Comparison of ENCODE assay signal across 8 cellular contexts in the genomic region with DNA sequence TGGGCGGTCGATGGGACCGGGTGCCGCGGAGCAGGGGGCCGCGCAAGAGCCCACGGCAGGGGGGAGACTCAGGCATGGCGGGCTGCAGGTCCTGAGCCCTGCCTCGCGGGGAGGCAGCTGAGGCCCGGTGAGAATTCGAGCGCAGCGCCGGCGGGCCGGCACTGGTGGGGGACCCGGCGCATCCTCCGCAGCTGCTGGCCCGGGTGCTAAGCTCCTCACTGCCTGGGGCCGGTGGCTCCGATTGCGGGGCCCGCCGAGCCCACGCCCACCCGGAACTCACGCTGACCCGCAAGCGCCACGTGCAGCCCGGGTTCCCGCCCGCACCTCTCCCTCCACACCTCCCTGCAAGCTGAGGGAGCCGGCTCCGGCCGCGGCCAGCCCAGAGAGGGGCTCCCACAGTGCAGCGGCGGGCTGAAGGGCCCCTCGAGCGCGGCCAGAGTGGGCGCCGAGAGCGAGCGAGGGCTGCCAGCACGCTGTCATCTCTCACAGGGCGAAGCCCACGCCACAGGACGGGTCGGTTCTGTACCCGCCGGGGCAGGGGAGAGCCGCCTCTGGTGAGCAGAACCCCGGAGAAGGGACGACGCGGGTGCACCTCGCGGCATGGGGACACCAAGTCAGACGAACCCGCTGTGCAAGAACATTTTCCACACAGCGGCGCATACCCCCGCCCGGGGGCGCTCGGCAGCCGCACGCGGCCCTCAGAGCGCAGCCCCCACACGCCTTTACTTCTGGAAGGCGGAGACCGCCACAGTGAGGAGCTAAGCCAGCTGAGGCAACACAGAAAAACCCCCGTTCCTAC. TPM values are rescaled to one million over a fixed set of nuclear protein-coding genes. Genes with fewer than 3 reads are reported as not detected.
DNase-seq lines count a peak whose midpoint lies in the region; ATAC-seq and TF ChIP-seq lines count a peak whose summit lies in the region.

No MANE protein-coding gene starts in this region.

- H3K27ac ChIP-seq in BLaER1 treated with 17β-estradiol and CSF1 and Interleukin-3, amounts not matched to agents 10 nM and 100 nM, result peak overlapping the region; percentile 62 to 97 (median 93); a peak in 21 of 22 replicates
- peak overlapping the region; percentile 64; the same call in 1 of the 2 replicates for H3K27ac ChIP-seq in MM.1S (ENCODE audit: low read length)

- H3K4me1 ChIP-seq in BLaER1 treated with 17β-estradiol and CSF1 and Interleukin-3, amounts not matched to agents 10 nM and 100 nM, result peaks cover 42 to 64% (median 61%) of the 10 kb centered on the region in 10 experiments
- H3K4me1 ChIP-seq in MM.1S (ENCODE audit: low read length), result no peaks in the 10 kb centered on the region

- H3K36me3 Mint-ChIP-seq in central memory CD8-positive, alpha-beta T cell (ENCODE audit: insufficient read depth), result peaks cover 16% of the 10 kb centered on the region
- no peaks in the 10 kb centered on the region for H3K36me3 Mint-ChIP-seq in natural killer cell

- H3K9me3 ChIP-seq in BLaER1 treated with 17β-estradiol and CSF1 and Interleukin-3, amounts not matched to agents 10 nM and 100 nM (replicated peaks in 1 of 11), result peaks cover 0 to 26% (median 23%) of the 10 kb centered on the region in 11 experiments; a peak in 16 of 22 replicates
- H3K9me3 ChIP-seq in MM.1S (replicated peaks; ENCODE audit: insufficient read depth, low read length), result no peaks in the 10 kb centered on the region

- peak overlapping the region; percentile 76 to 95 (median 92) for H3K4me2 ChIP-seq in BLaER1 treated with 17β-estradiol and CSF1 and Interleukin-3, amounts not matched to agents 10 nM and 100 nM
- peak overlapping the region; percentile 66; the same call in 1 of the 2 replicates for H3K4me2 ChIP-seq in MM.1S (ENCODE audit: low read depth, low read length)

- peak overlapping the region; percentile 73 to 99 (median 97) for H3K9ac ChIP-seq in BLaER1 treated with 17β-estradiol and CSF1 and Interleukin-3, amounts not matched to agents 10 nM and 100 nM
- peak overlapping the region; percentile 81 for H3K9ac ChIP-seq in MM.1S (ENCODE audit: low read length)

- H3K79me2 ChIP-seq in MM.1S (ENCODE audit: low read length), result peaks cover 29% of the 10 kb centered on the region

- peaks cover 15 to 28% (median 24%) of the 10 kb centered on the region in 11 experiments for H3K36me3 ChIP-seq in BLaER1 treated with 17β-estradiol and CSF1 and Interleukin-3, amounts not matched to agents 10 nM and 100 nM
- H3K36me3 ChIP-seq in MM.1S (replicated peaks; ENCODE audit: insufficient read depth, low read length), result no peaks in the 10 kb centered on the region

- peak overlapping the region; percentile 89 for H3K4me3 Mint-ChIP-seq in central memory CD8-positive, alpha-beta T cell
- peak overlapping the region; percentile 97 for H3K4me3 Mint-ChIP-seq in natural killer cell

- H3K27me3 Mint-ChIP-seq in central memory CD8-positive, alpha-beta T cell, result no peaks in the 10 kb centered on the region
- no peaks in the 10 kb centered on the region for H3K27me3 Mint-ChIP-seq in natural killer cell (ENCODE audit: low read depth in 2 of 2)

- intact Hi-C loops in natural killer cell (cut with micrococcal nuclease), result loop anchor here (2.0 kb wide), 1 partner anchor 43 kb away; a partner anchor contains a TSS

- peak; percentile 20 for TF ChIP-seq CTCF in MM.1S (IDR thresholded peaks at IDR 0.05; ENCODE audit: low read length)
- no peak for TF ChIP-seq CTCF in natural killer cell (IDR thresholded peaks at IDR 0.05)

- H3K27me3 ChIP-seq in BLaER1 treated with 17β-estradiol and CSF1 and Interleukin-3, amounts not matched to agents 10 nM and 100 nM, result no peaks in the 10 kb centered on the region
- no peaks in the 10 kb centered on the region for H3K27me3 ChIP-seq in MM.1S (replicated peaks; ENCODE audit: insufficient read depth, low read length)

- peak overlapping the region; percentile 52 to 100 (median 78) for H3K4me3 ChIP-seq in BLaER1 treated with 17β-estradiol and CSF1 and Interleukin-3, amounts not matched to agents 10 nM and 100 nM
- peak overlapping the region; percentile 67 for H3K4me3 ChIP-seq in MM.1S (ENCODE audit: low read length)

- no peaks in the 10 kb centered on the region for H3F3A ChIP-seq in MM.1S (ENCODE audit: insufficient read depth, low read length)

- H3K9me2 ChIP-seq in MM.1S (replicated peaks; ENCODE audit: insufficient read depth, low read length), result no peaks in the 10 kb centered on the region

- no peak for ATAC-seq in central memory CD8-positive, alpha-beta T cell (replicated peaks; ENCODE audit: extremely low read depth, poor library complexity, severe bottlenecking)
- ATAC-seq in natural killer cell, result no peak
- ATAC-seq in GM18520 (IDR thresholded peaks at IDR 0.05; ENCODE audit: unreplicated experiment), result no peak
- no peak for ATAC-seq in GM21528 (IDR thresholded peaks at IDR 0.05; ENCODE audit: low FRiP score, unreplicated experiment)
- ATAC-seq in GM21360 (IDR thresholded peaks at IDR 0.05; ENCODE audit: unreplicated experiment), result no peak

- no peaks in the 10 kb centered on the region for H3K9me3 Mint-ChIP-seq in central memory CD8-positive, alpha-beta T cell
- no peaks in the 10 kb centered on the region for H3K9me3 Mint-ChIP-seq in natural killer cell

- no peak overlapping the region for H3K27ac Mint-ChIP-seq in central memory CD8-positive, alpha-beta T cell (ENCODE audit: low read depth)
- peak overlapping the region; percentile 90 to 97 for H3K27ac Mint-ChIP-seq in natural killer cell

- peaks cover 28% of the 10 kb centered on the region for H3K4me1 Mint-ChIP-seq in central memory CD8-positive, alpha-beta T cell
- peaks cover 25 to 34% of the 10 kb centered on the region in 2 donors for H3K4me1 Mint-ChIP-seq in natural killer cell

- DNase-seq in MM.1S, result peak; percentile 8
- DNase-seq in central memory CD8-positive, alpha-beta T cell (ENCODE audit: low spot score in 2 of 2), result no peak
- no peak for DNase-seq in natural killer cell
- no peak for DNase-seq in NCI-H524 (lab: John Stamatoyannopoulos, UW)

- H2AFZ ChIP-seq in MM.1S (ENCODE audit: low read length), result peak overlapping the region; percentile 72

- peaks cover 21 to 37% (median 36%) of the 10 kb centered on the region in 11 experiments; a peak in 20 of 22 replicates for H4K20me1 ChIP-seq in BLaER1 treated with 17β-estradiol and CSF1 and Interleukin-3, amounts not matched to agents 10 nM and 100 nM
- no peaks in the 10 kb centered on the region for H4K20me1 ChIP-seq in MM.1S (ENCODE audit: insufficient read depth, low read length)

RNA-seq across cellular contexts. Expression of a gene that starts 1.2 kb away (rescaled TPM):
- total RNA-seq in natural killer cell, result 10 to 100 TPM; 59.7 to 74.8 (median 59.8) TPM

RNA-seq across cellular contexts. Expression of a gene that starts 27.7 kb away (rescaled TPM):
- 1 to 10 TPM; 2.1 to 2.7 (median 2.5) TPM for total RNA-seq in natural killer cell

RNA-seq across cellular contexts. Expression of a gene that starts 43.8 kb away (rescaled TPM):
- total RNA-seq in natural killer cell, result 100 to 1,000 TPM; 152 to 163 (median 153) TPM

RNA-seq across cellular contexts. Expression of a gene that starts 49.2 kb away (rescaled TPM):
- 1 to 10 TPM; 3.6 to 4.5 (median 3.7) TPM for total RNA-seq in natural killer cell
